ENCODE assay signal across 7 cellular contexts in genomic region chr16:648071-648785, GRCh38.
DNase-seq lines count a peak whose midpoint lies in the region; ATAC-seq, FAIRE-seq and TF ChIP-seq lines count a peak whose summit lies in the region.
"Had no signal": no experiment of that assay in that cellular context is flagged by ENCODE, and none has a peak within 500 bp of the region (broad histone marks: within the 10 kb centered on the region; RNA-seq: fewer than 3 reads in every experiment).

No MANE protein-coding gene starts in this region.

- peak overlapping the region; percentile 82 for H2AFZ ChIP-seq in parathyroid adenoma

- no peak for ATAC-seq in HG03571 (IDR thresholded peaks at IDR 0.05; ENCODE audit: unreplicated experiment)

- peaks cover 39% of the 10 kb centered on the region for H3K4me1 ChIP-seq in parathyroid adenoma

- peak overlapping the region; percentile 85 for H3K4me2 ChIP-seq in parathyroid adenoma (ENCODE audit: low read length)

- peak overlapping the region; percentile 80 for H3K27ac ChIP-seq in parathyroid adenoma

- H3K4me3 ChIP-seq in choroid plexus epithelial cell (ENCODE audit: low read depth, low read length): peak overlapping the region; percentile 65
- H3K4me3 ChIP-seq in parathyroid adenoma (ENCODE audit: low read depth, low read length): peak overlapping the region; percentile 53

- H3K9me3 ChIP-seq in parathyroid adenoma (ENCODE audit: control insufficient read depth, low read length): no peaks in the 10 kb centered on the region

- H3K9ac ChIP-seq in parathyroid adenoma: no peak overlapping the region

- H3K27me3 ChIP-seq in parathyroid adenoma (ENCODE audit: control insufficient read depth, insufficient read depth, low read length): no peaks in the 10 kb centered on the region

- DNase-seq in GM18507 (ENCODE audit: extremely low spot score, insufficient read length, low read depth) (peak; percentile 57), NOMO-1 treated with dmso at 0.1 percent for 144 hours (lab: John Stamatoyannopoulos, UW; ENCODE audit: unreplicated experiment) (peak; percentile 8), choroid plexus epithelial cell (ENCODE audit: low read depth) (peak; percentile 20), activated gamma-delta T cell (lab: John Stamatoyannopoulos, UW) (no peak)

- no peaks in the 10 kb centered on the region for H3K36me3 ChIP-seq in parathyroid adenoma (ENCODE audit: control insufficient read depth, insufficient read depth, low read length)

- FAIRE-seq in GM18507 (lab: Jason Lieb, UNC): peak; percentile 71
- FAIRE-seq: endometrium had no signal

- H3K79me2 ChIP-seq in parathyroid adenoma: peaks cover 27% of the 10 kb centered on the region

- TF ChIP-seq CTCF in choroid plexus epithelial cell (conservative IDR thresholded peaks at IDR 0.05; ENCODE audit: low read depth, low read length) (peak; percentile 41), parathyroid adenoma (IDR thresholded peaks at IDR 0.05) (peak; percentile 27)
